Comparison of ENCODE assay signal across 13 cellular contexts in genomic region chr10:52864459-52865106, GRCh38.
DNase-seq lines count a peak whose midpoint lies in the region; ATAC-seq, FAIRE-seq and TF ChIP-seq lines count a peak whose summit lies in the region.
"Had no signal": no experiment of that assay in that cellular context is flagged by ENCODE, and none has a peak within 500 bp of the region (broad histone marks: within the 10 kb centered on the region; RNA-seq: fewer than 3 reads in every experiment).

No MANE protein-coding gene starts in this region.

- POLR2A ChIA-PET in IMR-90 (lab: Charles Lee; ENCODE audit: unreplicated experiment) = no interaction called here
- POLR2A ChIA-PET in H1 (lab: Charles Lee; ENCODE audit: partially characterized antibody) = no interaction called here
- POLR2A ChIA-PET in CD8-positive, alpha-beta memory T cell (lab: Charles Lee) = no interaction called here

- no CpG with 5 or more reads among the region's 10 CpGs for WGBS in IMR-90 (ENCODE audit: extremely low coverage in 2 of 2, insufficient read length in 1 of 2), 2 experiments
- WGBS in H1 (ENCODE audit: extremely low coverage in 1 of 2, insufficient coverage in 1 of 2, insufficient read length in 1 of 2, insufficient replicate concordance in 2 of 2, low coverage in 1 of 2, low lambda C conversion rate in 2 of 2, missing lambda C conversion rate in 1 of 2), 2 experiments = 84% methylated on average over 10 of the region's 10 CpGs; no CpG with 5 or more reads in 1 of the 2 experiments

- H2AK9ac ChIP-seq in IMR-90 (replicated peaks; ENCODE audit: low read depth, low read length, poor library complexity) = no peak overlapping the region

- H3K27ac ChIP-seq in IMR-90 (ENCODE audit: insufficient read depth, low read length) = peak overlapping the region; percentile 87
- no peak overlapping the region for H3K27ac ChIP-seq in H1 (ENCODE audit: low read depth, low read length)
- no peak overlapping the region for H3K27ac ChIP-seq in CD8-positive, alpha-beta memory T cell (ENCODE audit: low read depth, low read length)

- H2AK5ac ChIP-seq in IMR-90 (ENCODE audit: low read depth, low read length) (peak overlapping the region; percentile 56), H1 (ENCODE audit: low read depth, low read length) (no peak overlapping the region)

- DNase-seq in ELR (ENCODE audit: low read depth) (peak; percentile 84), IMR-90 (peak; percentile 99), H1 (ENCODE audit: low read depth in 1 of 2, low spot score in 2 of 2) (peak in 1 of 2 experiments; percentile 63), mesothelial cell of epicardium (ENCODE audit: low spot score in 2 of 2, unreplicated experiment in 2 of 2) (no peak), NCI-H524 (lab: John Stamatoyannopoulos, UW) (no peak), NCI-H1417 treated with DMSO at 0.1 percent for 48 hours (lab: John Stamatoyannopoulos, UW) (no peak)
- DNase-seq in CD8-positive, alpha-beta memory T cell = no peak
- DNase-seq: COR-L47; naive thymus-derived CD8-positive, alpha-beta T cell; NCI-H1694 treated with DMSO at 0.1 percent for 48 hours had no signal

- no peak overlapping the region; the same call in 1 of the 2 replicates for H3K4me2 ChIP-seq in IMR-90 (ENCODE audit: low read depth, low read length)
- H3K4me2 ChIP-seq in H1 (ENCODE audit: insufficient read depth in 1 of 2, low read depth in 2 of 2, low read length in 2 of 2) = no peak overlapping the region

- no TSS peak for BruUV-seq in IMR-90 (replicated peaks; lab: Mats Ljungman, UMichigan)

- H3K23me2 ChIP-seq in H1 (ENCODE audit: low read depth, low read length) = no peaks in the 10 kb centered on the region

- CTCF ChIA-PET in IMR-90 (lab: Yijun Ruan, JAX) (interaction anchor here (0.7 kb wide), 1 partner anchor 15 kb away, joined by 3 read pairs; no protein-coding TSS in a partner anchor), H1 (lab: Charles Lee; ENCODE audit: partially characterized antibody) (interaction anchor here (0.8 to 1.7 kb wide), 6 partner anchors 10 to 135 kb away, joined by 3 to 6 read pairs (median 4); no protein-coding TSS in a partner anchor)
- CTCF ChIA-PET in CD8-positive, alpha-beta memory T cell (lab: Charles Lee) = no interaction called here

- peaks cover 13% of the 10 kb centered on the region for H3K9me1 ChIP-seq in IMR-90 (ENCODE audit: insufficient read depth, low read length)

- peaks cover 6% of the 10 kb centered on the region for H3K36me3 Mint-ChIP-seq in mesothelial cell of epicardium
- H3K36me3 Mint-ChIP-seq in CD8-positive, alpha-beta memory T cell = no peaks in the 10 kb centered on the region
- H3K36me3 Mint-ChIP-seq: naive thymus-derived CD8-positive, alpha-beta T cell had no signal

- H2BK120ac ChIP-seq in IMR-90 (ENCODE audit: low read depth, low read length) = peak overlapping the region; percentile 87
- peak overlapping the region; percentile 7 for H2BK120ac ChIP-seq in H1 (replicated peaks; ENCODE audit: low read depth, low read length)

- H3K18ac ChIP-seq in IMR-90 (ENCODE audit: low read depth, low read length) (peak overlapping the region; percentile 70), H1 (ENCODE audit: extremely low read depth, low read length) (peak overlapping the region; percentile 36; the same call in 1 of the 2 replicates)

- H3K9ac ChIP-seq in IMR-90 (ENCODE audit: low read depth, low read length) (no peak overlapping the region; the same call in 1 of the 2 replicates), H1 (replicated peaks in 1 of 4; ENCODE audit: extremely low read depth in 1 of 4, low read depth in 3 of 4, low read length in 3 of 4) (no peak overlapping the region)

- H3K4me3 ChIP-seq in IMR-90 (ENCODE audit: insufficient read depth, low read depth, low read length) (no peak overlapping the region), H1 (ENCODE audit: extremely low read depth in 1 of 4, insufficient read depth in 2 of 4, low read depth in 3 of 4, low read length in 4 of 4) (no peak overlapping the region)
- H3K4me3 ChIP-seq in CD8-positive, alpha-beta memory T cell (ENCODE audit: low read length) = no peak overlapping the region

- no peaks in the 10 kb centered on the region for H3K79me1 ChIP-seq in IMR-90 (ENCODE audit: low read depth in 1 of 2, low read length in 2 of 2)
- no peaks in the 10 kb centered on the region for H3K79me1 ChIP-seq in H1 (ENCODE audit: low read depth, low read length)

- H3K4me1 Mint-ChIP-seq in mesothelial cell of epicardium = peaks cover 7% of the 10 kb centered on the region
- H3K4me1 Mint-ChIP-seq in CD8-positive, alpha-beta memory T cell = no peaks in the 10 kb centered on the region
- H3K4me1 Mint-ChIP-seq: naive thymus-derived CD8-positive, alpha-beta T cell had no signal

- H2BK12ac ChIP-seq in H1 (ENCODE audit: low read depth, low read length) = peak overlapping the region; percentile 82

- peak overlapping the region; percentile 88 for H2BK5ac ChIP-seq in IMR-90 (ENCODE audit: low read depth, low read length, poor library complexity, severe bottlenecking)
- H2BK5ac ChIP-seq in H1 (ENCODE audit: low read depth, low read length) = peak overlapping the region; percentile 72

- TF ChIP-seq CTCF in IMR-90 (conservative IDR thresholded peaks at IDR 0.05; ENCODE audit: low read depth, low read length) (no peak), H1 (IDR thresholded peaks at IDR 0.05; ENCODE audit: control extremely low read depth in 1 of 3, insufficient read depth in 1 of 3, low read depth in 1 of 3, low read length in 3 of 3) (no peak), mesothelial cell of epicardium (IDR thresholded peaks at IDR 0.05; ENCODE audit: unreplicated experiment) (no peak)

- peak overlapping the region; percentile 76 for H2BK20ac ChIP-seq in IMR-90 (ENCODE audit: low read depth, low read length)
- H2BK20ac ChIP-seq in H1 (ENCODE audit: low read length) = peak overlapping the region; percentile 43; the same call in 1 of the 2 replicates

- no peaks in the 10 kb centered on the region for H3K79me2 ChIP-seq in H1 (ENCODE audit: control insufficient read depth in 1 of 2, insufficient read depth in 2 of 2, low read length in 2 of 2)

- H3K4ac ChIP-seq in IMR-90 (ENCODE audit: low read depth, low read length) = peak overlapping the region; percentile 71
- no peak overlapping the region for H3K4ac ChIP-seq in H1 (replicated peaks; ENCODE audit: insufficient read length, low read depth, low read length)

- peak overlapping the region; percentile 76; the same call in 1 of the 3 replicates for H2BK15ac ChIP-seq in IMR-90 (ENCODE audit: low read depth, low read length)
- H2BK15ac ChIP-seq in H1 (ENCODE audit: low read length) = no peak overlapping the region

- peak overlapping the region; percentile 29 for H4K5ac ChIP-seq in IMR-90 (ENCODE audit: low read depth, low read length)
- H4K5ac ChIP-seq in H1 (ENCODE audit: insufficient read length, low read depth, low read length) = peak overlapping the region; percentile 1

- no peak overlapping the region for H3K4me3 Mint-ChIP-seq in mesothelial cell of epicardium
- no peak overlapping the region for H3K4me3 Mint-ChIP-seq in CD8-positive, alpha-beta memory T cell
- H3K4me3 Mint-ChIP-seq: naive thymus-derived CD8-positive, alpha-beta T cell had no signal

- dilution Hi-C loops in IMR-90 (cut with HindIII; ENCODE audit: low sequenced_read_pairs, unreplicated experiment) = no loop called here

- H3K27ac Mint-ChIP-seq in mesothelial cell of epicardium = peak overlapping the region; percentile 43
- no peak overlapping the region for H3K27ac Mint-ChIP-seq in CD8-positive, alpha-beta memory T cell
- H3K27ac Mint-ChIP-seq: naive thymus-derived CD8-positive, alpha-beta T cell had no signal

- H3K36me3 ChIP-seq in IMR-90 (ENCODE audit: control insufficient read depth, insufficient read depth, low read length) (no peaks in the 10 kb centered on the region), H1 (ENCODE audit: control insufficient read depth in 2 of 4, insufficient read depth in 4 of 4, low read length in 3 of 4) (peaks cover 0 to 4% (median 0%) of the 10 kb centered on the region in 4 experiments; a peak in 1 of 8 replicates)
- H3K36me3 ChIP-seq in CD8-positive, alpha-beta memory T cell (ENCODE audit: insufficient read depth, low read length) = no peaks in the 10 kb centered on the region

- peak; percentile 82 for FAIRE-seq in H1 (lab: Jason Lieb, UNC)
- FAIRE-seq: colon had no signal

- H3K4me1 ChIP-seq in IMR-90 (ENCODE audit: control insufficient read depth, insufficient read depth, low read length) (peaks cover 11% of the 10 kb centered on the region), H1 (replicated peaks in 1 of 4; ENCODE audit: control insufficient read depth in 3 of 4, insufficient read depth in 4 of 4, low read length in 3 of 4) (peaks cover 4 to 8% (median 5%) of the 10 kb centered on the region in 4 experiments)
- no peaks in the 10 kb centered on the region for H3K4me1 ChIP-seq in CD8-positive, alpha-beta memory T cell (ENCODE audit: insufficient read depth, low read length)

- peak; percentile 99 for ATAC-seq in IMR-90 (ENCODE audit: low read depth)
- ATAC-seq in GM21576 (IDR thresholded peaks at IDR 0.05; ENCODE audit: unreplicated experiment) = no peak
- ATAC-seq: HCT116; naive thymus-derived CD8-positive, alpha-beta T cell had no signal

- H3K14ac ChIP-seq in IMR-90 (replicated peaks; ENCODE audit: low read depth, low read length) = peak overlapping the region; percentile 69
- H3K14ac ChIP-seq in H1 (ENCODE audit: insufficient read length) = no peak overlapping the region

- H4K8ac ChIP-seq in IMR-90 (ENCODE audit: low read depth in 2 of 2, low read length in 2 of 2) (peak overlapping the region in 1 of 2 experiments; percentile 41; a peak in 2 of 4 replicates), H1 (ENCODE audit: extremely low read depth, insufficient read depth, low read length) (no peak overlapping the region; the same call in 1 of the 2 replicates)

- TF ChIP-seq POLR2A in IMR-90 (IDR thresholded peaks at IDR 0.05; ENCODE audit: low read depth, low read length) (no peak), H1 (IDR thresholded peaks at IDR 0.05; ENCODE audit: control extremely low read depth in 1 of 2, low read depth in 2 of 2, low read length in 2 of 2) (no peak)

- TF ChIP-seq RAD21 in IMR-90 (IDR thresholded peaks at IDR 0.05; ENCODE audit: low read length) (no peak), H1 (IDR thresholded peaks at IDR 0.05 in 1 of 2, conservative IDR thresholded peaks at IDR 0.05 in 1 of 2; ENCODE audit: low read depth in 2 of 2, low read length in 2 of 2) (no peak)

- H3K23ac ChIP-seq in IMR-90 (ENCODE audit: low read depth, low read length) (peak overlapping the region; percentile 15), H1 (ENCODE audit: insufficient read length) (no peak overlapping the region)

- no peaks in the 10 kb centered on the region for H3K27me3 ChIP-seq in IMR-90 (ENCODE audit: control insufficient read depth, insufficient read depth, low read length)
- no peaks in the 10 kb centered on the region for H3K27me3 ChIP-seq in H1 (replicated peaks in 1 of 4; ENCODE audit: control insufficient read depth in 3 of 4, extremely low read depth in 1 of 4, insufficient read depth in 3 of 4, low read length in 3 of 4)
- no peaks in the 10 kb centered on the region for H3K27me3 ChIP-seq in CD8-positive, alpha-beta memory T cell (ENCODE audit: insufficient read depth, low read length, poor library complexity, severe bottlenecking)

- intact Hi-C loops in IMR-90 (cut with micrococcal nuclease) = no loop called here

- H3K9me3 Mint-ChIP-seq in mesothelial cell of epicardium = peaks cover 28% of the 10 kb centered on the region
- H3K9me3 Mint-ChIP-seq in CD8-positive, alpha-beta memory T cell = peaks cover 5 to 33% (median 11%) of the 10 kb centered on the region in 5 donors

- H3K27me3 Mint-ChIP-seq in mesothelial cell of epicardium (ENCODE audit: low read depth) = no peaks in the 10 kb centered on the region
- H3K27me3 Mint-ChIP-seq in CD8-positive, alpha-beta memory T cell = no peaks in the 10 kb centered on the region
- H3K27me3 Mint-ChIP-seq: naive thymus-derived CD8-positive, alpha-beta T cell had no signal

- no peak overlapping the region for H3K56ac ChIP-seq in IMR-90 (ENCODE audit: extremely low read depth, insufficient read depth, low read length)
- H3K56ac ChIP-seq in H1 (replicated peaks; ENCODE audit: insufficient read length, low read depth, low read length) = no peak overlapping the region

- H4K20me1 ChIP-seq in IMR-90 (ENCODE audit: insufficient read depth, low read length) (no peaks in the 10 kb centered on the region), H1 (replicated peaks in 1 of 2; ENCODE audit: control insufficient read depth in 1 of 2, insufficient read depth in 2 of 2, low read length in 2 of 2) (no peaks in the 10 kb centered on the region)

- H2AFZ ChIP-seq in IMR-90 (replicated peaks; ENCODE audit: low read length, poor library complexity) (peak overlapping the region; percentile 82), H1 (ENCODE audit: low read length) (no peak overlapping the region)

- in situ Hi-C loops in IMR-90 (cut with MboI; ENCODE audit: low sequenced_read_pairs) = no loop called here

- TF ChIP-seq EP300 in H1 (IDR thresholded peaks at IDR 0.05; ENCODE audit: borderline replicate concordance in 1 of 2, low read depth in 2 of 2, low read length in 2 of 2) = no peak

- H3K9me3 ChIP-seq in IMR-90 (ENCODE audit: control insufficient read depth, insufficient read depth, low read length) (no peaks in the 10 kb centered on the region; the same call in 1 of the 2 replicates), H1 (ENCODE audit: insufficient read depth in 2 of 2, low read depth in 1 of 2, low read length in 1 of 2) (peaks cover 16 to 17% of the 10 kb centered on the region in 2 experiments)
- no peaks in the 10 kb centered on the region for H3K9me3 ChIP-seq in CD8-positive, alpha-beta memory T cell (ENCODE audit: low read length)

- peak overlapping the region; percentile 80 for H4K91ac ChIP-seq in IMR-90 (ENCODE audit: insufficient read depth, low read depth, low read length)
- H4K91ac ChIP-seq in H1 (replicated peaks; ENCODE audit: insufficient read length, low read length) = peak overlapping the region; percentile 87

Comparison
In these comparisons a context has a peak if more than half of its experiments do, and no peak if none do; other contexts are left out.
1. DNase-seq: peak in ELR (single experiment) and IMR-90 (single experiment); none in mesothelial cell of epicardium (0 of 2), NCI-H524 (0 of 2), CD8-positive, alpha-beta memory T cell (0 of 5) and NCI-H1417 treated with DMSO at 0.1 percent for 48 hours (single experiment).